Comparison of ENCODE assay signal across 4 cellular contexts in genomic region chr2:228644199-228644598, GRCh38.
"Had no signal": no experiment of that assay in that cellular context is flagged by ENCODE, and none has a peak within 500 bp of the region (broad histone marks: within the 10 kb centered on the region; RNA-seq: fewer than 3 reads in every experiment).

No MANE protein-coding gene starts in this region.

- H3K4me3 ChIP-seq: K562 had no signal

- DNase-seq: IMR-90 had no signal

- H3K27ac ChIP-seq: HL-60 had no signal

- ATAC-seq: HepG2, K562 had no signal
